Comparison of ENCODE assay signal across 1 cellular context in genomic region chr10:94361161-94361794, GRCh38.
TF ChIP-seq lines count a peak whose summit lies in the region.

No MANE protein-coding gene starts in this region.

TF ChIP-seq in HepG2, 621 proteins besides CTCF, POLR2A, EP300 and RAD21:
- TF ChIP-seq LCORL (IDR thresholded peaks at IDR 0.05), result no peak
- no peak for TF ChIP-seq LCORL (CRISPR knock-in tag; IDR thresholded peaks at IDR 0.05)
- TF ChIP-seq BCL6 (CRISPR knock-in tag; IDR thresholded peaks at IDR 0.05), result peak; percentile 70
- peak; percentile 23; the same call in 1 of the 2 replicates for TF ChIP-seq SAP130 (CRISPR knock-in tag; IDR thresholded peaks at IDR 0.05; ENCODE audit: low read depth)
